8 cellular contexts compared by ENCODE assay signal in genomic region chr1:94926365-94926914, GRCh38. TPM values are rescaled to one million over a fixed set of nuclear protein-coding genes. Genes with fewer than 3 reads are reported as not detected.
A peak's percentile ranks its signal among the peaks of the same experiment; 100 is the strongest.
DNase-seq lines count a peak whose midpoint lies in the region; ATAC-seq and TF ChIP-seq lines count a peak whose summit lies in the region.

No MANE protein-coding gene starts in this region.

- H3K79me2 ChIP-seq in KMS-11 (ENCODE audit: insufficient read depth, low read depth) (0 out of 2 replicates have a peak, but pooled peaks cover 4% of the 10 kb centered on the region), neural cell (replicated peaks; ENCODE audit: insufficient read depth, low read length) (peaks cover 68% of the 10 kb centered on the region)

- no peak for TF ChIP-seq EP300 in neural cell (conservative IDR thresholded peaks at IDR 0.05; ENCODE audit: poor library complexity, severe bottlenecking)

- no peaks in the 10 kb centered on the region for H3K27me3 ChIP-seq in KMS-11 (ENCODE audit: insufficient read depth, low read depth)
- no peaks in the 10 kb centered on the region for H3K27me3 ChIP-seq in foreskin keratinocyte
- no peaks in the 10 kb centered on the region for H3K27me3 ChIP-seq in neural cell (ENCODE audit: insufficient read depth, low read depth, low read length)

- peak overlapping the region; percentile 71 for H2AFZ ChIP-seq in KMS-11 (ENCODE audit: low read depth)
- peak overlapping the region; percentile 57 for H2AFZ ChIP-seq in neural cell (ENCODE audit: low read depth, low read length)

- ATAC-seq in GM21576 (IDR thresholded peaks at IDR 0.05; ENCODE audit: unreplicated experiment), result peak; percentile 17
- ATAC-seq in activated T-cell treated with anti-CD3 and anti-CD28 coated beads, Interleukin-2, amount 50 U/mL, for 4 hours, result peak; percentile 44 to 46
- peak; percentile 47 for ATAC-seq in foreskin keratinocyte

- no peak for TF ChIP-seq RAD21 in neural cell (conservative IDR thresholded peaks at IDR 0.05)

- H3K9me2 ChIP-seq in neural cell (ENCODE audit: insufficient read depth, low read length), result no peaks in the 10 kb centered on the region

- TF ChIP-seq CTCF in KMS-11 (conservative IDR thresholded peaks at IDR 0.05; ENCODE audit: low read depth, low read length), result 0 out of 2 replicates have a peak, but pooled peaks have one; percentile 21
- peak; percentile 56 for TF ChIP-seq CTCF in foreskin keratinocyte (conservative IDR thresholded peaks at IDR 0.05)
- TF ChIP-seq CTCF in neural cell (IDR thresholded peaks at IDR 0.05; ENCODE audit: poor library complexity, severe bottlenecking), result peak; percentile 74

- H4K20me1 ChIP-seq in KMS-11 (ENCODE audit: insufficient read depth) (no peaks in the 10 kb centered on the region), neural cell (ENCODE audit: insufficient read depth) (no peaks in the 10 kb centered on the region)

- peaks cover 16% of the 10 kb centered on the region for H3K4me1 Mint-ChIP-seq in activated T-cell treated with anti-CD3 and anti-CD28 coated beads, Interleukin-2, amount 50 U/mL, for 4 hours (ENCODE audit: low read depth)

- peak overlapping the region; percentile 82 for H3K4me3 Mint-ChIP-seq in activated T-cell treated with anti-CD3 and anti-CD28 coated beads, Interleukin-2, amount 50 U/mL, for 4 hours

- no peaks in the 10 kb centered on the region for H3K9me3 Mint-ChIP-seq in activated T-cell treated with anti-CD3 and anti-CD28 coated beads, Interleukin-2, amount 50 U/mL, for 4 hours

- H3K9ac ChIP-seq in KMS-11 (peak overlapping the region; percentile 51; the same call in 1 of the 2 replicates), neural cell (ENCODE audit: low read length) (peak overlapping the region; percentile 91)

- peak; percentile 51 for DNase-seq in NCI-H2196 (lab: John Stamatoyannopoulos, UW; ENCODE audit: unreplicated experiment)
- DNase-seq in NCI-H2196 treated with DMSO at 0.1 percent for 48 hours (lab: John Stamatoyannopoulos, UW; ENCODE audit: unreplicated experiment), result no peak
- DNase-seq in activated T-cell treated with anti-CD3 and anti-CD28 coated beads, Interleukin-2, amount 50 U/mL, for 4 hours, result peak; percentile 5
- peak in 1 of 2 donors; percentile 49 for DNase-seq in foreskin keratinocyte
- DNase-seq in COLO829 (ENCODE audit: low spot score), result no peak

- H3K4me1 ChIP-seq in KMS-11 (ENCODE audit: low read depth, poor library complexity, severe bottlenecking) (no peaks in the 10 kb centered on the region), foreskin keratinocyte (peaks cover 13% of the 10 kb centered on the region)

- no peaks in the 10 kb centered on the region for H3K9me3 ChIP-seq in neural cell (ENCODE audit: low read length)

- peak overlapping the region; percentile 62 for H3K4me3 ChIP-seq in KMS-11 (IDR thresholded peaks at IDR 0.05; ENCODE audit: insufficient read depth, low read depth, low read length)
- peak overlapping the region; percentile 94 for H3K4me3 ChIP-seq in neural cell (ENCODE audit: low read length)

- no peaks in the 10 kb centered on the region for H3F3A ChIP-seq in neural cell (ENCODE audit: insufficient read depth, low read length, poor library complexity, severe bottlenecking)

- H3K27me3 Mint-ChIP-seq in activated T-cell treated with anti-CD3 and anti-CD28 coated beads, Interleukin-2, amount 50 U/mL, for 4 hours (ENCODE audit: low read depth), result peaks cover 39% of the 10 kb centered on the region

- H3K36me3 ChIP-seq in KMS-11 (ENCODE audit: insufficient read depth), result no peaks in the 10 kb centered on the region
- peaks cover 4% of the 10 kb centered on the region for H3K36me3 ChIP-seq in neural cell (ENCODE audit: insufficient read depth, low read length)

- H3K27ac ChIP-seq in KMS-11 (peak overlapping the region; percentile 15; the same call in 1 of the 2 replicates), foreskin keratinocyte (peak overlapping the region; percentile 28), neural cell (ENCODE audit: low read length) (peak overlapping the region; percentile 83)

- peak overlapping the region; percentile 48 for H3K4me2 ChIP-seq in KMS-11
- H3K4me2 ChIP-seq in neural cell (ENCODE audit: low read length), result no peak overlapping the region

- no peaks in the 10 kb centered on the region for H3K36me3 Mint-ChIP-seq in activated T-cell treated with anti-CD3 and anti-CD28 coated beads, Interleukin-2, amount 50 U/mL, for 4 hours (ENCODE audit: insufficient read depth)

TF ChIP-seq in neural cell, 6 proteins besides CTCF, POLR2A, EP300 and RAD21:
- TF ChIP-seq TAF1 (IDR thresholded peaks at IDR 0.05; ENCODE audit: low read depth) (peak; percentile 46), REST (IDR thresholded peaks at IDR 0.05; ENCODE audit: borderline replicate concordance) (no peak), POLR2AphosphoS5 (IDR thresholded peaks at IDR 0.05) (no peak), MXI1 (conservative IDR thresholded peaks at IDR 0.05; ENCODE audit: poor library complexity, severe bottlenecking) (no peak)

RNA-seq across cellular contexts. Expression of gene CNN3, which starts 0.5 kb away (rescaled TPM):
- 1 to 10 TPM; 1.2 to 3.1 (median 1.9) TPM for total RNA-seq in activated T-cell treated with anti-CD3 and anti-CD28 coated beads, Interleukin-2, amount 50 U/mL, for 4 hours
- 150 and 177 TPM in 2 replicates for total RNA-seq in foreskin keratinocyte
- polyA plus RNA-seq in foreskin keratinocyte (83.5 and 103 TPM in 2 replicates), neural cell (105 and 106 TPM in 2 replicates)
- polyA minus RNA-seq in neural cell, result 96.7 and 107 TPM in 2 replicates

Comparison
In these comparisons a context has a peak if more than half of its experiments do, and no peak if none do; other contexts are left out.
1. DNase-seq: peak in NCI-H2196 (single experiment) and activated T-cell treated with anti-CD3 and anti-CD28 coated beads, Interleukin-2, amount 50 U/mL, for 4 hours (single experiment); none in NCI-H2196 treated with DMSO at 0.1 percent for 48 hours (single experiment) and COLO829 (single experiment).
2. H3K27ac ChIP-seq: peak in every context shown above with its lines; median percentile 83 in neural cell; 28 in foreskin keratinocyte; 15 in KMS-11.
3. CTCF ChIP-seq: peak in every context shown above with its lines; median percentile 74 in neural cell; 56 in foreskin keratinocyte; 21 in KMS-11.
4. RNA of gene CNN3, which starts 0.5 kb away (total RNA-seq): 150 to 177 TPM in foreskin keratinocyte; 1.2 to 3.1 TPM in activated T-cell treated with anti-CD3 and anti-CD28 coated beads, Interleukin-2, amount 50 U/mL, for 4 hours; every median in the first group is over 10 times any median in the second.
5. Peak in every context shown above with its lines, with median percentiles within 50 percentile points of each other: ATAC-seq.